In genomic region chr1:191711961-191712360, GRCh38 we compare ENCODE assay signal across 5 cellular contexts.
"Had no signal": no experiment of that assay in that cellular context is flagged by ENCODE, and none has a peak within 500 bp of the region (broad histone marks: within the 10 kb centered on the region; RNA-seq: fewer than 3 reads in every experiment).

No MANE protein-coding gene starts in this region.

- H3K27ac ChIP-seq: HL-60 had no signal

- ATAC-seq: GM23338, HepG2 had no signal

- DNase-seq: H9, HCEC 1CT had no signal

- H3K4me3 ChIP-seq: GM23338 had no signal
